ENCODE assay signal across 9 cellular contexts in genomic region chr18:24488824-24489493, GRCh38. TPM values are rescaled to one million over a fixed set of nuclear protein-coding genes. Genes with fewer than 3 reads are reported as not detected.
DNase-seq lines count a peak whose midpoint lies in the region; ATAC-seq and TF ChIP-seq lines count a peak whose summit lies in the region.
"Had no signal": no experiment of that assay in that cellular context is flagged by ENCODE, and none has a peak within 500 bp of the region (broad histone marks: within the 10 kb centered on the region; RNA-seq: fewer than 3 reads in every experiment).

No MANE protein-coding gene starts in this region.

- peak; percentile 44 for ATAC-seq in T-helper 17 cell
- ATAC-seq in GM18858 (IDR thresholded peaks at IDR 0.05; ENCODE audit: unreplicated experiment) = no peak

- H3K4me1 ChIP-seq in MM.1S (ENCODE audit: low read length) = peaks cover 12% of the 10 kb centered on the region

- no peaks in the 10 kb centered on the region for H3K9me2 ChIP-seq in MM.1S (replicated peaks; ENCODE audit: insufficient read depth, low read length)

- no peak overlapping the region for H3K4me2 ChIP-seq in MM.1S (ENCODE audit: low read depth, low read length)

- no peak overlapping the region for H3K4me3 ChIP-seq in MM.1S (ENCODE audit: low read length)
- no peak overlapping the region for H3K4me3 ChIP-seq in foreskin fibroblast (ENCODE audit: low read depth in 1 of 2, low read length in 2 of 2)

- DNase-seq in NCI-H2081 (lab: John Stamatoyannopoulos, UW) = peak; percentile 17 to 34
- DNase-seq in NCI-H2081 treated with DMSO at 0.1 percent for 48 hours (lab: John Stamatoyannopoulos, UW) = no peak
- DNase-seq in MM.1S = peak; percentile 66
- DNase-seq in T-helper 17 cell = no peak
- peak in 1 of 2 donors; percentile 61 for DNase-seq in foreskin fibroblast
- DNase-seq in putamen (ENCODE audit: low spot score) = peak; percentile 53
- no peak for DNase-seq in activated gamma-delta T cell treated with Interleukin-2 at 50 U/mL for 16 hours

- no peak overlapping the region for H3K9ac ChIP-seq in MM.1S (ENCODE audit: low read length)

- TF ChIP-seq CTCF in MM.1S (IDR thresholded peaks at IDR 0.05; ENCODE audit: low read length) = peak; percentile 76
- TF ChIP-seq CTCF in foreskin fibroblast (IDR thresholded peaks at IDR 0.05; ENCODE audit: low read depth, low read length) = peak; percentile 66

- H3K27me3 Mint-ChIP-seq in T-helper 17 cell = peaks cover 29% of the 10 kb centered on the region

- H3K27ac ChIP-seq in MM.1S (ENCODE audit: low read length) = no peak overlapping the region

- H4K20me1 ChIP-seq in MM.1S (ENCODE audit: insufficient read depth, low read length) = no peaks in the 10 kb centered on the region

- no peaks in the 10 kb centered on the region for H3K9me3 ChIP-seq in MM.1S (replicated peaks; ENCODE audit: insufficient read depth, low read length)
- no peaks in the 10 kb centered on the region for H3K9me3 ChIP-seq in T-helper 17 cell (ENCODE audit: control insufficient read depth, low read length, poor library complexity, severe bottlenecking)

- no peaks in the 10 kb centered on the region for H3K79me2 ChIP-seq in MM.1S (ENCODE audit: low read length)

- H2AFZ ChIP-seq in MM.1S (ENCODE audit: low read length) = no peak overlapping the region

- peaks cover 2% of the 10 kb centered on the region for H3K36me3 Mint-ChIP-seq in T-helper 17 cell (ENCODE audit: low read depth)

- H3F3A ChIP-seq in MM.1S (ENCODE audit: insufficient read depth, low read length) = peaks cover 18% of the 10 kb centered on the region

- H3K36me3 ChIP-seq in MM.1S (replicated peaks; ENCODE audit: insufficient read depth, low read length) = no peaks in the 10 kb centered on the region

- H3K27me3 ChIP-seq in MM.1S (replicated peaks; ENCODE audit: insufficient read depth, low read length) = no peaks in the 10 kb centered on the region

- H3K27ac Mint-ChIP-seq in T-helper 17 cell = peak overlapping the region; percentile 81

- H3K4me1 Mint-ChIP-seq in T-helper 17 cell = peaks cover 28% of the 10 kb centered on the region

- peak overlapping the region; percentile 85 for H3K4me3 Mint-ChIP-seq in T-helper 17 cell

RNA-seq across cellular contexts. Expression of gene HRH4, which starts 28.5 kb away (rescaled TPM):
- total RNA-seq in T-helper 17 cell = 1 to 10 TPM; 3.2 to 8.5 TPM
- total RNA-seq: Daoy had no signal

Comparison
In these comparisons a context has a peak if more than half of its experiments do, and no peak if none do; other contexts are left out.
1. DNase-seq: peak in NCI-H2081 (2 of 2), MM.1S (single experiment) and putamen (single experiment); none in NCI-H2081 treated with DMSO at 0.1 percent for 48 hours (single experiment), T-helper 17 cell (0 of 3) and activated gamma-delta T cell treated with Interleukin-2 at 50 U/mL for 16 hours (single experiment).